In genomic region chr6:29553268-29554057, GRCh38 we compare ENCODE assay signal across 1 cellular context.
TF ChIP-seq lines count a peak whose summit lies in the region.

No MANE protein-coding gene starts in this region.

TF ChIP-seq in WTC11, 78 proteins besides CTCF, POLR2A, EP300 and RAD21 (continued from another document and continues in another):
- TF ChIP-seq NFYB (CRISPR knock-in tag; conservative IDR thresholded peaks at IDR 0.05; ENCODE audit: low read depth) (no peak), NR2C2 (CRISPR knock-in tag; IDR thresholded peaks at IDR 0.05) (no peak), TP53 (CRISPR knock-in tag; IDR thresholded peaks at IDR 0.05) (no peak), ATF3 (CRISPR knock-in tag; conservative IDR thresholded peaks at IDR 0.05) (no peak), PRRX2 (CRISPR knock-in tag; IDR thresholded peaks at IDR 0.05) (no peak), SP1 (CRISPR knock-in tag; conservative IDR thresholded peaks at IDR 0.05) (peak; percentile 44; the same call in 1 of the 2 replicates), TCF7 (CRISPR knock-in tag; IDR thresholded peaks at IDR 0.05; ENCODE audit: low read depth) (no peak), NR3C1 (CRISPR knock-in tag; conservative IDR thresholded peaks at IDR 0.05; ENCODE audit: low read depth) (no peak), PREB (CRISPR knock-in tag; IDR thresholded peaks at IDR 0.05; ENCODE audit: borderline replicate concordance) (no peak), FOXJ3 (CRISPR knock-in tag; IDR thresholded peaks at IDR 0.05; ENCODE audit: borderline replicate concordance) (no peak), JUN (CRISPR knock-in tag; IDR thresholded peaks at IDR 0.05) (no peak; the same call in 1 of the 2 replicates), ETV6 (CRISPR knock-in tag; IDR thresholded peaks at IDR 0.05) (no peak), HMGXB4 (CRISPR knock-in tag; IDR thresholded peaks at IDR 0.05) (peak; percentile 96), ZSCAN18 (CRISPR knock-in tag; IDR thresholded peaks at IDR 0.05) (no peak), GTF2I (CRISPR knock-in tag; conservative IDR thresholded peaks at IDR 0.05) (no peak), ZBTB21 (CRISPR knock-in tag; IDR thresholded peaks at IDR 0.05; ENCODE audit: borderline replicate concordance) (peak; percentile 65), NR1H2 (CRISPR knock-in tag; IDR thresholded peaks at IDR 0.05) (no peak), CREM (CRISPR knock-in tag; IDR thresholded peaks at IDR 0.05) (no peak), FOXK1 (CRISPR knock-in tag; IDR thresholded peaks at IDR 0.05) (no peak; the same call in 1 of the 2 replicates), ATF6 (CRISPR knock-in tag; IDR thresholded peaks at IDR 0.05) (no peak), SOX15 (CRISPR knock-in tag; IDR thresholded peaks at IDR 0.05) (no peak), E2F5 (CRISPR knock-in tag; IDR thresholded peaks at IDR 0.05) (no peak; the same call in 1 of the 2 replicates), MYBL2 (CRISPR knock-in tag; IDR thresholded peaks at IDR 0.05) (no peak), ZNF121 (CRISPR knock-in tag; IDR thresholded peaks at IDR 0.05) (peak; percentile 93), IRF2 (CRISPR knock-in tag; IDR thresholded peaks at IDR 0.05; ENCODE audit: borderline replicate concordance, low read depth) (no peak), GRHL2 (CRISPR knock-in tag; IDR thresholded peaks at IDR 0.05; ENCODE audit: insufficient replicate concordance, severe bottlenecking) (no peak), STAT6 (CRISPR knock-in tag; conservative IDR thresholded peaks at IDR 0.05; ENCODE audit: low read depth) (no peak), E2F1 (CRISPR knock-in tag; IDR thresholded peaks at IDR 0.05) (no peak)
- TF ChIP-seq, protein P1, sequence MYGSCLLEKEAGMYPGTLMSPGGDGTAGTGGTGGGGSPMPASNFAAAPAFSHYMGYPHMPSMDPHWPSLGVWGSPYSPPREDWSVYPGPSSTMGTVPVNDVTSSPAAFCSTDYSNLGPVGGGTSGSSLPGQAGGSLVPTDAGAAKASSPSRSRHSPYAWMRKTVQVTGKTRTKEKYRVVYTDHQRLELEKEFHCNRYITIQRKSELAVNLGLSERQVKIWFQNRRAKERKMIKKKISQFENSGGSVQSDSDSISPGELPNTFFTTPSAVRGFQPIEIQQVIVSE (CRISPR knock-in tag; IDR thresholded peaks at IDR 0.05; ENCODE audit: borderline replicate concordance): no peak
- TF ChIP-seq, protein P2, sequence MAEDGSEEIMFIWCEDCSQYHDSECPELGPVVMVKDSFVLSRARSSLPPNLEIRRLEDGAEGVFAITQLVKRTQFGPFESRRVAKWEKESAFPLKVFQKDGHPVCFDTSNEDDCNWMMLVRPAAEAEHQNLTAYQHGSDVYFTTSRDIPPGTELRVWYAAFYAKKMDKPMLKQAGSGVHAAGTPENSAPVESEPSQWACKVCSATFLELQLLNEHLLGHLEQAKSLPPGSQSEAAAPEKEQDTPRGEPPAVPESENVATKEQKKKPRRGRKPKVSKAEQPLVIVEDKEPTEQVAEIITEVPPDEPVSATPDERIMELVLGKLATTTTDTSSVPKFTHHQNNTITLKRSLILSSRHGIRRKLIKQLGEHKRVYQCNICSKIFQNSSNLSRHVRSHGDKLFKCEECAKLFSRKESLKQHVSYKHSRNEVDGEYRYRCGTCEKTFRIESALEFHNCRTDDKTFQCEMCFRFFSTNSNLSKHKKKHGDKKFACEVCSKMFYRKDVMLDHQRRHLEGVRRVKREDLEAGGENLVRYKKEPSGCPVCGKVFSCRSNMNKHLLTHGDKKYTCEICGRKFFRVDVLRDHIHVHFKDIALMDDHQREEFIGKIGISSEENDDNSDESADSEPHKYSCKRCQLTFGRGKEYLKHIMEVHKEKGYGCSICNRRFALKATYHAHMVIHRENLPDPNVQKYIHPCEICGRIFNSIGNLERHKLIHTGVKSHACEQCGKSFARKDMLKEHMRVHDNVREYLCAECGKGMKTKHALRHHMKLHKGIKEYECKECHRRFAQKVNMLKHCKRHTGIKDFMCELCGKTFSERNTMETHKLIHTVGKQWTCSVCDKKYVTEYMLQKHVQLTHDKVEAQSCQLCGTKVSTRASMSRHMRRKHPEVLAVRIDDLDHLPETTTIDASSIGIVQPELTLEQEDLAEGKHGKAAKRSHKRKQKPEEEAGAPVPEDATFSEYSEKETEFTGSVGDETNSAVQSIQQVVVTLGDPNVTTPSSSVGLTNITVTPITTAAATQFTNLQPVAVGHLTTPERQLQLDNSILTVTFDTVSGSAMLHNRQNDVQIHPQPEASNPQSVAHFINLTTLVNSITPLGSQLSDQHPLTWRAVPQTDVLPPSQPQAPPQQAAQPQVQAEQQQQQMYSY (CRISPR knock-in tag; IDR thresholded peaks at IDR 0.05): no peak
- TF ChIP-seq, protein P3, sequence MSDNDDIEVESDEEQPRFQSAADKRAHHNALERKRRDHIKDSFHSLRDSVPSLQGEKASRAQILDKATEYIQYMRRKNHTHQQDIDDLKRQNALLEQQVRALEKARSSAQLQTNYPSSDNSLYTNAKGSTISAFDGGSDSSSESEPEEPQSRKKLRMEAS (CRISPR knock-in tag; IDR thresholded peaks at IDR 0.05): peak; percentile 94
- TF ChIP-seq, protein P4, sequence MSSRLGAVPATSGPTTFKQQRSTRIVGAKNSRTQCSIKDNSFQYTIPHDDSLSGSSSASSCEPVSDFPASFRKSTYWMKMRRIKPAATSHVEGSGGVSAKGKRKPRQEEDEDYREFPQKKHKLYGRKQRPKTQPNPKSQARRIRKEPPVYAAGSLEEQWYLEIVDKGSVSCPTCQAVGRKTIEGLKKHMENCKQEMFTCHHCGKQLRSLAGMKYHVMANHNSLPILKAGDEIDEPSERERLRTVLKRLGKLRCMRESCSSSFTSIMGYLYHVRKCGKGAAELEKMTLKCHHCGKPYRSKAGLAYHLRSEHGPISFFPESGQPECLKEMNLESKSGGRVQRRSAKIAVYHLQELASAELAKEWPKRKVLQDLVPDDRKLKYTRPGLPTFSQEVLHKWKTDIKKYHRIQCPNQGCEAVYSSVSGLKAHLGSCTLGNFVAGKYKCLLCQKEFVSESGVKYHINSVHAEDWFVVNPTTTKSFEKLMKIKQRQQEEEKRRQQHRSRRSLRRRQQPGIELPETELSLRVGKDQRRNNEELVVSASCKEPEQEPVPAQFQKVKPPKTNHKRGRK (CRISPR knock-in tag; IDR thresholded peaks at IDR 0.05; ENCODE audit: borderline replicate concordance): no peak
- TF ChIP-seq, protein P5, sequence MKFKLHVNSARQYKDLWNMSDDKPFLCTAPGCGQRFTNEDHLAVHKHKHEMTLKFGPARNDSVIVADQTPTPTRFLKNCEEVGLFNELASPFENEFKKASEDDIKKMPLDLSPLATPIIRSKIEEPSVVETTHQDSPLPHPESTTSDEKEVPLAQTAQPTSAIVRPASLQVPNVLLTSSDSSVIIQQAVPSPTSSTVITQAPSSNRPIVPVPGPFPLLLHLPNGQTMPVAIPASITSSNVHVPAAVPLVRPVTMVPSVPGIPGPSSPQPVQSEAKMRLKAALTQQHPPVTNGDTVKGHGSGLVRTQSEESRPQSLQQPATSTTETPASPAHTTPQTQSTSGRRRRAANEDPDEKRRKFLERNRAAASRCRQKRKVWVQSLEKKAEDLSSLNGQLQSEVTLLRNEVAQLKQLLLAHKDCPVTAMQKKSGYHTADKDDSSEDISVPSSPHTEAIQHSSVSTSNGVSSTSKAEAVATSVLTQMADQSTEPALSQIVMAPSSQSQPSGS (CRISPR knock-in tag; IDR thresholded peaks at IDR 0.05; ENCODE audit: borderline replicate concordance, low read depth): no peak
- TF ChIP-seq, protein P6, sequence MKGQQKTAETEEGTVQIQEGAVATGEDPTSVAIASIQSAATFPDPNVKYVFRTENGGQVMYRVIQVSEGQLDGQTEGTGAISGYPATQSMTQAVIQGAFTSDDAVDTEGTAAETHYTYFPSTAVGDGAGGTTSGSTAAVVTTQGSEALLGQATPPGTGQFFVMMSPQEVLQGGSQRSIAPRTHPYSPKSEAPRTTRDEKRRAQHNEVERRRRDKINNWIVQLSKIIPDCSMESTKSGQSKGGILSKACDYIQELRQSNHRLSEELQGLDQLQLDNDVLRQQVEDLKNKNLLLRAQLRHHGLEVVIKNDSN (CRISPR knock-in tag; IDR thresholded peaks at IDR 0.05): peak; percentile 60
- TF ChIP-seq, protein P7, sequence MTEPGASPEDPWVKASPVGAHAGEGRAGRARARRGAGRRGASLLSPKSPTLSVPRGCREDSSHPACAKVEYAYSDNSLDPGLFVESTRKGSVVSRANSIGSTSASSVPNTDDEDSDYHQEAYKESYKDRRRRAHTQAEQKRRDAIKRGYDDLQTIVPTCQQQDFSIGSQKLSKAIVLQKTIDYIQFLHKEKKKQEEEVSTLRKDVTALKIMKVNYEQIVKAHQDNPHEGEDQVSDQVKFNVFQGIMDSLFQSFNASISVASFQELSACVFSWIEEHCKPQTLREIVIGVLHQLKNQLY (CRISPR knock-in tag; IDR thresholded peaks at IDR 0.05): no peak
